9 cellular contexts compared by ENCODE assay signal in genomic region chr5:178284095-178284675, GRCh38. TPM values are rescaled to one million over a fixed set of nuclear protein-coding genes. Genes with fewer than 3 reads are reported as not detected.
DNase-seq lines count a peak whose midpoint lies in the region; ATAC-seq, FAIRE-seq and TF ChIP-seq lines count a peak whose summit lies in the region.
"Had no signal": no experiment of that assay in that cellular context is flagged by ENCODE, and none has a peak within 500 bp of the region (broad histone marks: within the 10 kb centered on the region; RNA-seq: fewer than 3 reads in every experiment).

No MANE protein-coding gene starts in this region.

- H3K4me1 Mint-ChIP-seq in osteocyte (ENCODE audit: unreplicated experiment) (peaks cover 5% of the 10 kb centered on the region), immature natural killer cell (peaks cover 5 to 10% of the 10 kb centered on the region in 2 donors)

- no peak overlapping the region for H3K27ac ChIP-seq in colonic mucosa

- intact Hi-C loops in colonic mucosa (cut with DNase I): loop anchor here (5.0 kb wide), 1 partner anchor 558 kb away; no protein-coding TSS in a partner anchor

- TF ChIP-seq CTCF in GM12865 (IDR thresholded peaks at IDR 0.05; ENCODE audit: insufficient read depth, low read depth, low read length, missing control alignments): peak; percentile 76
- peak; percentile 52 for TF ChIP-seq CTCF in colonic mucosa (IDR thresholded peaks at IDR 0.05)
- TF ChIP-seq CTCF in osteocyte (IDR thresholded peaks at IDR 0.05): peak; percentile 44

- H3K9me3 Mint-ChIP-seq in osteocyte (ENCODE audit: unreplicated experiment): peaks cover 11% of the 10 kb centered on the region
- H3K9me3 Mint-ChIP-seq in immature natural killer cell: peaks cover 0 to 8% (median 6%) of the 10 kb centered on the region in 6 donors

- H3K4me3 Mint-ChIP-seq in osteocyte (ENCODE audit: unreplicated experiment): no peak overlapping the region
- peak overlapping the region in 1 of 5 donors; percentile 9 for H3K4me3 Mint-ChIP-seq in immature natural killer cell

- no peak for FAIRE-seq in GM19239 (lab: Jason Lieb, UNC)

- DNase-seq in GM12865 (ENCODE audit: low read depth): peak; percentile 62
- peak; percentile 4 to 45 for DNase-seq in NCI-H526 (lab: John Stamatoyannopoulos, UW)
- peak; percentile 34 for DNase-seq in colonic mucosa
- no peak for DNase-seq in osteocyte (ENCODE audit: extremely low spot score, unreplicated experiment)
- DNase-seq in GM19239 (ENCODE audit: insufficient read length, low spot score): no peak
- DNase-seq in NCI-H446 treated with DMSO at 0.1 percent for 48 hours (lab: John Stamatoyannopoulos, UW): no peak
- no peak for DNase-seq in immature natural killer cell
- DNase-seq: NCI-H226 had no signal

- H3K36me3 ChIP-seq in colonic mucosa: no peaks in the 10 kb centered on the region

- ATAC-seq in GM18520 (IDR thresholded peaks at IDR 0.05; ENCODE audit: unreplicated experiment): no peak

- H3K4me3 ChIP-seq in GM12865 (ENCODE audit: low read depth, low read length) (no peak overlapping the region), colonic mucosa (no peak overlapping the region)

- no peaks in the 10 kb centered on the region for H3K36me3 Mint-ChIP-seq in osteocyte (ENCODE audit: unreplicated experiment)
- H3K36me3 Mint-ChIP-seq in immature natural killer cell: peaks cover 0 to 4% (median 0%) of the 10 kb centered on the region in 3 donors

- H3K9ac ChIP-seq in colonic mucosa (ENCODE audit: low read depth in 2 of 2, low read length in 2 of 2): no peak overlapping the region

- no peak overlapping the region for H3K27ac Mint-ChIP-seq in osteocyte (ENCODE audit: unreplicated experiment)
- H3K27ac Mint-ChIP-seq in immature natural killer cell: no peak overlapping the region

- no peaks in the 10 kb centered on the region for H3K27me3 ChIP-seq in colonic mucosa

- H3K27me3 Mint-ChIP-seq in osteocyte (ENCODE audit: unreplicated experiment) (peaks cover 13% of the 10 kb centered on the region), immature natural killer cell (ENCODE audit: low read depth in 3 of 3) (peaks cover 1 to 13% (median 3%) of the 10 kb centered on the region in 3 donors)

- no peaks in the 10 kb centered on the region for H3K4me1 ChIP-seq in colonic mucosa

- H3K9me3 ChIP-seq in colonic mucosa: no peaks in the 10 kb centered on the region

RNA-seq across cellular contexts. Expression of gene PHYKPL, which starts 51.6 kb away (rescaled TPM):
- total RNA-seq in colonic mucosa: 100 to 1,000 TPM; 101 to 159 TPM
- total RNA-seq in osteocyte: 70.2 and 71.3 TPM in 2 replicates
- 10 to 100 TPM; 28.2 to 44.1 (median 33.3) TPM for polyA plus RNA-seq in immature natural killer cell

Comparison
In these comparisons a context has a peak if more than half of its experiments do, and no peak if none do; other contexts are left out.
1. DNase-seq: peak in GM12865 (single experiment), NCI-H526 (2 of 2) and colonic mucosa (single experiment); none in osteocyte (single experiment), GM19239 (single experiment), NCI-H446 treated with DMSO at 0.1 percent for 48 hours (single experiment) and immature natural killer cell (0 of 3).
2. Peak in every context shown above with its lines, with median percentiles within 50 percentile points of each other: CTCF ChIP-seq.